ENCODE assay signal across 8 cellular contexts in the genomic region with DNA sequence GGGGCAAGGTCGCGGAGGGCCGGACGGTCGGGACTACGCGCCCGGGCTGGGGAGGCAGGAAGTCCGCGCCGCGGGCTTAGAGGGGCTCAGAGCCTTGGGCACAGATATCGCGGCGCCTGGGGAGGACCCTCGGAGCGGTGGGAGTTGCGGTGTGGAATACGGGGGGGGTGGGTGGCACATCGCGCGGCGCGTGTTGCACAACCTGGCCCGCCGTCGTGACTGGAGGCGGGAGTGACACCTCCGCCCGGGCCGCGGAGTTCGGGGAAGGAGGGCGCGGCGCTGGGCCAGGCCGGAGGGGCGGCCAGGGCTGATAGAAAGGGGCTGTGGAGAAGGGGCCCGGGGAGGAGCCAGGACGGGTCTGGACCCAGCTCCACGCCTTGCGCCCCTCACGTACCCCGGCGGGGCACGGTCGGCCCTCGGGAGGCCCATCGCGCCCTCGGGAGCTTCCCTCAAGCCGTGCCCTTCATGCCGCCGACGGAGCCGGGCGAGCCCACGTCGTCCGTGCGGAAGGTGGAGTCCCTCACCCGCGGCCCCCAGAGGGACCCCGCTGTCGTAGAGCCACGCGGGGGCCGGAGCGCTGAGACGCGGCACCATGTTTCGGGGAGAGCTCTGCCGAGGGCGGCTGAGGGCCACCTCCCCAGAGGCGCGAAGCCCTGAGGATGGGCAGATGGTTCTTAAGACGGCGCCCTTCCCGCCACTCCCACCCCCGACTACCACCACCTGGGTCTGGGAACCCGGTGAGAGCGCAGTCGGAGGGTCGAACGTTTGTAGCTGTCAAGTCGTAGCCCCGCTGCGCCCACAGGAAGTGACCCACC. TPM values are rescaled to one million over a fixed set of nuclear protein-coding genes. Genes with fewer than 3 reads are reported as not detected.
DNase-seq lines count a peak whose midpoint lies in the region; ATAC-seq, FAIRE-seq and TF ChIP-seq lines count a peak whose summit lies in the region.

No MANE protein-coding gene starts in this region.

- POLR2A ChIA-PET in activated CD8-positive, alpha-beta T cell treated with anti-CD3 and anti-CD28 coated beads for 36 hours (lab: Charles Lee): interaction anchor here (0.6 to 1.9 kb wide), 6 partner anchors 10 to 143 kb away, joined by 3 to 6 read pairs (median 3); no protein-coding TSS in a partner anchor

- no peaks in the 10 kb centered on the region for H3K9me3 Mint-ChIP-seq in activated CD8-positive, alpha-beta T cell treated with anti-CD3 and anti-CD28 coated beads for 36 hours

- H3K36me3 ChIP-seq in DND-41 (ENCODE audit: insufficient read depth, low read length) (peaks cover 6% of the 10 kb centered on the region; the same call in 1 of the 2 replicates), osteoblast (ENCODE audit: insufficient read depth, low read length) (no peaks in the 10 kb centered on the region)

- H3K9ac ChIP-seq in DND-41 (ENCODE audit: low read depth, low read length): peak overlapping the region; percentile 82

- peaks cover 48% of the 10 kb centered on the region for H3K4me1 Mint-ChIP-seq in activated CD8-positive, alpha-beta T cell treated with anti-CD3 and anti-CD28 coated beads for 36 hours (ENCODE audit: low read depth)

- H3K27me3 Mint-ChIP-seq in activated CD8-positive, alpha-beta T cell treated with anti-CD3 and anti-CD28 coated beads for 36 hours: no peaks in the 10 kb centered on the region

- H3K4me3 Mint-ChIP-seq in activated CD8-positive, alpha-beta T cell treated with anti-CD3 and anti-CD28 coated beads for 36 hours: peak overlapping the region; percentile 81

- H3K27me3 ChIP-seq in DND-41 (ENCODE audit: insufficient read depth, low read length, poor library complexity): no peaks in the 10 kb centered on the region
- H3K27me3 ChIP-seq in osteoblast (ENCODE audit: insufficient read depth, low read length): no peaks in the 10 kb centered on the region

- no peak for FAIRE-seq in RCC 7860 (lab: Jason Lieb, UNC)

- peaks cover 4% of the 10 kb centered on the region for H3K36me3 Mint-ChIP-seq in activated CD8-positive, alpha-beta T cell treated with anti-CD3 and anti-CD28 coated beads for 36 hours (ENCODE audit: low read depth)

- ATAC-seq in DND-41 (ENCODE audit: insufficient read depth, low read depth): peak; percentile 3
- peak; percentile 19 for ATAC-seq in HG02938 (IDR thresholded peaks at IDR 0.05; ENCODE audit: unreplicated experiment)
- peak; percentile 6 for ATAC-seq in activated CD8-positive, alpha-beta T cell treated with anti-CD3 and anti-CD28 coated beads for 36 hours

- peaks cover 29% of the 10 kb centered on the region for H4K20me1 ChIP-seq in DND-41 (ENCODE audit: insufficient read depth, low read length)
- H4K20me1 ChIP-seq in osteoblast (ENCODE audit: insufficient read depth, low read length): peaks cover 21% of the 10 kb centered on the region

- peak overlapping the region; percentile 85 for H3K27ac Mint-ChIP-seq in activated CD8-positive, alpha-beta T cell treated with anti-CD3 and anti-CD28 coated beads for 36 hours

- H3K9me3 ChIP-seq in DND-41 (ENCODE audit: insufficient read depth, low read length, severe bottlenecking) (no peaks in the 10 kb centered on the region), osteoblast (ENCODE audit: low read depth, low read length) (no peaks in the 10 kb centered on the region)

- H3K79me2 ChIP-seq in DND-41 (ENCODE audit: insufficient read depth, low read length) (peaks cover 44% of the 10 kb centered on the region), osteoblast (ENCODE audit: insufficient read depth, low read length) (peaks cover 18% of the 10 kb centered on the region)

- H3K27ac ChIP-seq in DND-41 (ENCODE audit: low read length) (peak overlapping the region; percentile 83), osteoblast (ENCODE audit: low read depth, low read length) (peak overlapping the region; percentile 45)

- peaks cover 47% of the 10 kb centered on the region for H3K4me1 ChIP-seq in DND-41 (ENCODE audit: insufficient read depth, low read length)
- peaks cover 7% of the 10 kb centered on the region for H3K4me1 ChIP-seq in osteoblast (ENCODE audit: insufficient read depth, low read length)

- peak overlapping the region; percentile 27 to 83 for H3K4me3 ChIP-seq in DND-41 (ENCODE audit: low read depth in 1 of 2, low read length in 2 of 2)
- H3K4me3 ChIP-seq in fibroblast of pulmonary artery (replicated peaks; ENCODE audit: low read depth, low read length): peak overlapping the region; percentile 81
- peak overlapping the region; percentile 84 for H3K4me3 ChIP-seq in osteoblast (ENCODE audit: insufficient read depth, low read length)

- H3K4me2 ChIP-seq in DND-41 (ENCODE audit: insufficient read depth, low read length) (peak overlapping the region; percentile 81), osteoblast (ENCODE audit: insufficient read depth, low read length) (peak overlapping the region; percentile 83)

- peak overlapping the region; percentile 67 for H2AFZ ChIP-seq in DND-41 (ENCODE audit: low read depth, low read length)
- peak overlapping the region; percentile 88 for H2AFZ ChIP-seq in osteoblast (ENCODE audit: low read length)

- no peak for DNase-seq in DND-41
- peak; percentile 39 for DNase-seq in activated CD8-positive, alpha-beta T cell treated with anti-CD3 and anti-CD28 coated beads for 36 hours
- DNase-seq in fibroblast of pulmonary artery (ENCODE audit: low read depth): no peak
- DNase-seq in osteoblast (ENCODE audit: insufficient read length, low spot score, missing footprints): peak; percentile 68
- DNase-seq in HT-29 (ENCODE audit: low spot score): no peak
- no peak for DNase-seq in RCC 7860 (ENCODE audit: low spot score)
- DNase-seq in kidney glomerular epithelial cell (lab: John Stamatoyannopoulos, UW): no peak

- TF ChIP-seq CTCF in DND-41 (IDR thresholded peaks at IDR 0.05; ENCODE audit: borderline replicate concordance, extremely low read depth, low read length, poor library complexity, severe bottlenecking): no peak
- TF ChIP-seq CTCF in activated CD8-positive, alpha-beta T cell treated with anti-CD3 and anti-CD28 coated beads for 36 hours (IDR thresholded peaks at IDR 0.05): no peak
- no peak for TF ChIP-seq CTCF in fibroblast of pulmonary artery (IDR thresholded peaks at IDR 0.05; ENCODE audit: low read length, missing control alignments)
- TF ChIP-seq CTCF in osteoblast (IDR thresholded peaks at IDR 0.05; ENCODE audit: extremely low read depth, low read depth, low read length): no peak

- intact Hi-C loops in activated CD8-positive, alpha-beta T cell treated with anti-CD3 and anti-CD28 coated beads for 36 hours (cut with micrococcal nuclease): loop anchor here (5.0 kb wide), 1 partner anchor 72 kb away; a partner anchor contains a TSS

- CTCF ChIA-PET in activated CD8-positive, alpha-beta T cell treated with anti-CD3 and anti-CD28 coated beads for 36 hours (lab: Charles Lee): interaction anchor here (3.3 kb wide), 1 partner anchor 11 kb away, joined by 11 read pairs; no protein-coding TSS in a partner anchor

RNA-seq across cellular contexts. Expression of a gene that starts 0.7 kb away (rescaled TPM):
- 10 to 100 TPM; 14.0 to 14.2 TPM for total RNA-seq in activated CD8-positive, alpha-beta T cell treated with anti-CD3 and anti-CD28 coated beads for 36 hours
- 6.2 TPM in 2 replicates for total RNA-seq in osteoblast
- 3.8 and 4.3 TPM in 2 replicates for total RNA-seq in HT-29 (2014; rRNA removed; shearing (Covaris generic))

RNA-seq across cellular contexts. Expression of a gene that starts 35.7 kb away (rescaled TPM):
- total RNA-seq in activated CD8-positive, alpha-beta T cell treated with anti-CD3 and anti-CD28 coated beads for 36 hours: under 1 TPM; 0.13 to 0.14 TPM
- total RNA-seq in osteoblast: under 0.01 TPM in 1 of 2 replicates, not detected in the other
- 0.05 TPM in 1 of 2 replicates, not detected in the other for total RNA-seq in HT-29 (2014; rRNA removed; shearing (Covaris generic))

Comparison
In these comparisons a context has a peak if more than half of its experiments do, and no peak if none do; other contexts are left out.
1. DNase-seq: peak in activated CD8-positive, alpha-beta T cell treated with anti-CD3 and anti-CD28 coated beads for 36 hours (single experiment) and osteoblast (single experiment); none in DND-41 (single experiment), fibroblast of pulmonary artery (single experiment), HT-29 (single experiment), RCC 7860 (single experiment) and kidney glomerular epithelial cell (single experiment).
2. Peak in every context shown above with its lines, with median percentiles within 50 percentile points of each other: ATAC-seq and H3K4me3 ChIP-seq.